10 cellular contexts compared by ENCODE assay signal in the genomic region with DNA sequence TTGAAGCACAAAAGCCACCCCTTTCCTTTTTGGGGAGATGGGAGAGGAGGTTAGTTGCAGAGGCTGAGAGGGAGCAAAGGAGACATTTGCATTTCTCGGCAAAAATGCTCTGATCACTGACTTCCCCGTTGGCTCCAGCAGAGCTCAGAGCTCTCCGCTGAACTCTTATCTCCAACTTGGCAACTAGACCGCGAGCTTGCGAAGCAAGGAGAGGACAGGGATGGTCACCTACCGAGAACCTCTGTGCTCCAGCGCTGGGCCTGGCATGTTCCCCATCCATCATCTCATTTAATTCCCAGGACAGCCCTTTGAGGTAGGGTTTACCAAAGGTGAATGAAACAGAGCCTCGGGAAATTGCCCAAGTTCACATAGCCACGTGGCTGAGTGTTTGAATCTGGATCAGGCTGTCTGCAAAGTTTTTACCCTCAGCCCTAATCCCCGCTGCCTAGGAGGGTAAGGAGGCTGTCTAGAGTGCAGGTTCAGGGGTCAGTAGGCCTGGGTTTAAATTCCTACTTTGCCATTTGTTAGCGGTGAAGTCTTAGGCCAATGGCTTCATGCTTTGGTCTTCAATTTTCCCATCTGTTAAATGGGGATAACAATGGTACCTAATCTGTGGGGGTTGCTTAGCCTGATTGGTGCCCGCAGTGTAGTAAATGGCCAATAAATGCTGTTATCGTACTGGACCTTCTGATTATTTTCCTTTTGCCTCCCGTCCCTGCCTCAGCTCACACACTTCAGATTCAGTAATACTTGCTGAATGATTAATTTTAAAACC. TPM values are rescaled to one million over a fixed set of nuclear protein-coding genes. Genes with fewer than 3 reads are reported as not detected.
DNase-seq lines count a peak whose midpoint lies in the region; ATAC-seq and TF ChIP-seq lines count a peak whose summit lies in the region.
"Had no signal": no experiment of that assay in that cellular context is flagged by ENCODE, and none has a peak within 500 bp of the region (broad histone marks: within the 10 kb centered on the region; RNA-seq: fewer than 3 reads in every experiment).

No MANE protein-coding gene starts in this region.

- peak overlapping the region; percentile 60 for H2AFZ ChIP-seq in mammary epithelial cell (ENCODE audit: low read depth, low read length)

- H3K4me1 ChIP-seq in mammary epithelial cell (ENCODE audit: insufficient read depth, low read length) (peaks cover 33% of the 10 kb centered on the region), lower lobe of right lung (peaks cover 22% of the 10 kb centered on the region), upper lobe of left lung (peaks cover 10 to 51% (median 25%) of the 10 kb centered on the region in 4 donors)

- H3K36me3 ChIP-seq in mammary epithelial cell (ENCODE audit: insufficient read depth, low read length) (no peaks in the 10 kb centered on the region), lower lobe of right lung (no peaks in the 10 kb centered on the region), upper lobe of left lung (no peaks in the 10 kb centered on the region)

- no TSS peak for BruUV-seq in mammary epithelial cell (replicated peaks; lab: Mats Ljungman, UMichigan)

- dilution Hi-C loops in mammary epithelial cell (cut with HindIII; ENCODE audit: low sequenced_read_pairs), result no loop called here

- H3K9ac ChIP-seq in mammary epithelial cell (ENCODE audit: insufficient read depth, low read length), result no peak overlapping the region

- no peaks in the 10 kb centered on the region for H3K36me3 Mint-ChIP-seq in activated naive CD4-positive, alpha-beta T cell treated with anti-CD3 and anti-CD28 coated beads, Interleukin-2, amount 50 U/mL, for 24 hours
- H3K36me3 Mint-ChIP-seq: activated CD4-positive, alpha-beta memory T cell treated with anti-CD3 and anti-CD28 coated beads for 36 hours had no signal

- H4K20me1 ChIP-seq in mammary epithelial cell (ENCODE audit: insufficient read depth, low read length), result no peaks in the 10 kb centered on the region

- H3K9me3 Mint-ChIP-seq in activated naive CD4-positive, alpha-beta T cell treated with anti-CD3 and anti-CD28 coated beads, Interleukin-2, amount 50 U/mL, for 24 hours, result no peaks in the 10 kb centered on the region
- H3K9me3 Mint-ChIP-seq: activated CD4-positive, alpha-beta memory T cell treated with anti-CD3 and anti-CD28 coated beads for 36 hours had no signal

- in situ Hi-C loops in mammary epithelial cell (cut with MboI; ENCODE audit: low sequenced_read_pairs in 2 of 2), result no loop called here

- no peak overlapping the region for H3K27ac ChIP-seq in mammary epithelial cell (ENCODE audit: insufficient read depth, low read depth, low read length)
- H3K27ac ChIP-seq in lower lobe of right lung, result no peak overlapping the region
- no peak overlapping the region for H3K27ac ChIP-seq in upper lobe of left lung

- H3K27ac Mint-ChIP-seq in activated naive CD4-positive, alpha-beta T cell treated with anti-CD3 and anti-CD28 coated beads, Interleukin-2, amount 50 U/mL, for 24 hours, result no peak overlapping the region
- H3K27ac Mint-ChIP-seq: activated CD4-positive, alpha-beta memory T cell treated with anti-CD3 and anti-CD28 coated beads for 36 hours had no signal

- no peak for TF ChIP-seq POLR2A in upper lobe of left lung (IDR thresholded peaks at IDR 0.05)

- no peak for TF ChIP-seq CTCF in mammary epithelial cell (conservative IDR thresholded peaks at IDR 0.05 in 1 of 2, IDR thresholded peaks at IDR 0.05 in 1 of 2; ENCODE audit: extremely low read depth in 1 of 2, insufficient read depth in 1 of 2, low read depth in 1 of 2, low read length in 2 of 2)
- no peak for TF ChIP-seq CTCF in lower lobe of right lung (IDR thresholded peaks at IDR 0.05)
- no peak for TF ChIP-seq CTCF in upper lobe of left lung (IDR thresholded peaks at IDR 0.05)

- H3K9me3 ChIP-seq in mammary epithelial cell (replicated peaks; ENCODE audit: insufficient read depth, low read length) (no peaks in the 10 kb centered on the region), lower lobe of right lung (no peaks in the 10 kb centered on the region), upper lobe of left lung (no peaks in the 10 kb centered on the region)

- 29% methylated on average over 15 of the region's 15 CpGs for WGBS in mammary epithelial cell (ENCODE audit: low coverage, missing lambda C conversion rate)
- 25 to 31% methylated on average over 12 to 15 of the region's 15 CpGs for WGBS in upper lobe of left lung, 2 donors

- H3K4me3 ChIP-seq in mammary epithelial cell (replicated peaks in 1 of 3; ENCODE audit: insufficient read depth in 1 of 3, low read depth in 2 of 3, low read length in 3 of 3) (peak overlapping the region in 2 of 3 experiments; percentile 17 to 32), lower lobe of right lung (peak overlapping the region; percentile 44), upper lobe of left lung (peak overlapping the region in 3 of 4 donors; percentile 18 to 38 (median 35))

- intact Hi-C loops in mammary epithelial cell (cut with micrococcal nuclease), result loop anchor here (5.0 kb wide), 1 partner anchor 127 kb away; a partner anchor contains a TSS
- intact Hi-C loops in lower lobe of right lung (cut with DNase I), result no loop called here

- H3K4me3 Mint-ChIP-seq in activated naive CD4-positive, alpha-beta T cell treated with anti-CD3 and anti-CD28 coated beads, Interleukin-2, amount 50 U/mL, for 24 hours, result peak overlapping the region; percentile 76

- H3K4me1 Mint-ChIP-seq in activated naive CD4-positive, alpha-beta T cell treated with anti-CD3 and anti-CD28 coated beads, Interleukin-2, amount 50 U/mL, for 24 hours, result peaks cover 21% of the 10 kb centered on the region

- H3K27me3 Mint-ChIP-seq in activated naive CD4-positive, alpha-beta T cell treated with anti-CD3 and anti-CD28 coated beads, Interleukin-2, amount 50 U/mL, for 24 hours, result peaks cover 13% of the 10 kb centered on the region

- CTCF ChIA-PET in mammary epithelial cell (lab: Charles Lee; ENCODE audit: low non-redundant PET), result no interaction called here

- H3K4me2 ChIP-seq in mammary epithelial cell (ENCODE audit: insufficient read depth, low read depth, low read length), result peak overlapping the region; percentile 44

- peaks cover 34% of the 10 kb centered on the region for H3K27me3 ChIP-seq in mammary epithelial cell (ENCODE audit: insufficient read depth, low read length)
- H3K27me3 ChIP-seq in lower lobe of right lung (ENCODE audit: low read depth), result peaks cover 23% of the 10 kb centered on the region
- H3K27me3 ChIP-seq in upper lobe of left lung, result peaks cover 0 to 39% (median 0%) of the 10 kb centered on the region in 4 donors

- no peak for ATAC-seq in lower lobe of right lung
- no peak for ATAC-seq in upper lobe of left lung (ENCODE audit: low FRiP score in 2 of 2)

- no peak for TF ChIP-seq EP300 in upper lobe of left lung (IDR thresholded peaks at IDR 0.05)

- H3K79me2 ChIP-seq in mammary epithelial cell (ENCODE audit: insufficient read depth, low read length), result no peaks in the 10 kb centered on the region

- no peak for DNase-seq in activated naive CD4-positive, alpha-beta T cell treated with anti-CD3 and anti-CD28 coated beads, Interleukin-2, amount 50 U/mL, for 16 hours
- no peak for DNase-seq in mammary epithelial cell
- DNase-seq in lower lobe of right lung, result no peak
- no peak for DNase-seq in upper lobe of left lung
- DNase-seq in AG20443 (ENCODE audit: low spot score), result no peak
- no peak for DNase-seq in NCI-H187 (lab: John Stamatoyannopoulos, UW)
- DNase-seq in globus pallidus (ENCODE audit: low spot score), result no peak

RNA-seq across cellular contexts. Expression of a gene that starts 3.8 kb away (rescaled TPM):
- 1 to 10 TPM in 1 of 2 donors, not detected in 1; 1.3 TPM for total RNA-seq in mammary epithelial cell
- polyA plus RNA-seq in mammary epithelial cell, result 0.23 TPM
- not detected for polyA minus RNA-seq in mammary epithelial cell
- total RNA-seq in lower lobe of right lung, result 0.65 TPM
- 1 to 10 TPM in 2 of 6 donors, under 1 TPM in 1, not detected in 3; 0.54 to 2.1 (median 2.0) TPM for total RNA-seq in upper lobe of left lung
- total RNA-seq: activated CD4-positive, alpha-beta memory T cell treated with anti-CD3 and anti-CD28 coated beads for 36 hours; esophagus mucosa had no signal

RNA-seq across cellular contexts. Expression of a gene that starts 32.4 kb away (rescaled TPM):
- total RNA-seq in mammary epithelial cell, result 1,000 to 10,000 TPM in 1 of 2 donors, 100 to 1,000 TPM in 1; 857 to 1,015 TPM
- polyA plus RNA-seq in mammary epithelial cell, result 2,382 TPM
- 1,181 TPM for polyA minus RNA-seq in mammary epithelial cell
- 629 TPM for total RNA-seq in lower lobe of right lung
- total RNA-seq in upper lobe of left lung, result 100 to 1,000 TPM; 284 to 942 (median 575) TPM
